1 cellular context compared by ENCODE assay signal in genomic region chr4:13627606-13628301, GRCh38.
TF ChIP-seq lines count a peak whose summit lies in the region.

TSS of gene BOD1L1 (minus strand) at chr4:13627725. CDS start at chr4:13627587, 138 bp downstream.

TF ChIP-seq in HepG2, 621 proteins besides CTCF, POLR2A, EP300 and RAD21 (continued from another document and continues in another):
- TF ChIP-seq ZNF609 (CRISPR knock-in tag; IDR thresholded peaks at IDR 0.05; ENCODE audit: borderline replicate concordance) (no peak), IRX3 (CRISPR knock-in tag; IDR thresholded peaks at IDR 0.05; ENCODE audit: borderline replicate concordance, low read depth) (no peak), ZNF549 (CRISPR knock-in tag; IDR thresholded peaks at IDR 0.05) (no peak), CENPX (CRISPR knock-in tag; IDR thresholded peaks at IDR 0.05) (no peak), ZNF563 (CRISPR knock-in tag; IDR thresholded peaks at IDR 0.05) (no peak), ZNF572 (CRISPR knock-in tag; IDR thresholded peaks at IDR 0.05) (peak; percentile 88), JDP2 (CRISPR knock-in tag; IDR thresholded peaks at IDR 0.05; ENCODE audit: borderline replicate concordance) (no peak), GATAD2A (CRISPR knock-in tag; IDR thresholded peaks at IDR 0.05) (peak; percentile 54; the same call in 1 of the 2 replicates), XRCC5 (optimal IDR thresholded peaks at IDR 0.05; ENCODE audit: low read length) (peak; percentile 81), ZNF510 (CRISPR knock-in tag; IDR thresholded peaks at IDR 0.05; ENCODE audit: low read depth) (no peak), SRSF9 (IDR thresholded peaks at IDR 0.05; ENCODE audit: borderline replicate concordance, insufficient read depth, low read depth, low read length, poor library complexity, severe bottlenecking) (no peak), HNF1A (IDR thresholded peaks at IDR 0.05; ENCODE audit: low read depth) (no peak), HNF1A (CRISPR knock-in tag; IDR thresholded peaks at IDR 0.05; ENCODE audit: borderline replicate concordance) (peak; percentile 72; the same call in 1 of the 2 replicates), HINFP (CRISPR knock-in tag; IDR thresholded peaks at IDR 0.05; ENCODE audit: low read depth) (no peak), ZZZ3 (CRISPR knock-in tag; IDR thresholded peaks at IDR 0.05; ENCODE audit: borderline replicate concordance) (peak; percentile 95; the same call in 1 of the 2 replicates), ZFP82 (CRISPR knock-in tag; IDR thresholded peaks at IDR 0.05; ENCODE audit: borderline replicate concordance) (no peak), SP140L (CRISPR knock-in tag; IDR thresholded peaks at IDR 0.05; ENCODE audit: borderline replicate concordance) (no peak), DMAP1 (CRISPR knock-in tag; IDR thresholded peaks at IDR 0.05) (peak; percentile 89), ARNT (IDR thresholded peaks at IDR 0.05) (no peak), ZNF543 (CRISPR knock-in tag; IDR thresholded peaks at IDR 0.05) (peak; percentile 64; the same call in 1 of the 2 replicates), ZNF234 (CRISPR knock-in tag; conservative IDR thresholded peaks at IDR 0.05) (peak; percentile 77; the same call in 1 of the 2 replicates), FOXK2 (IDR thresholded peaks at IDR 0.05) (peak; percentile 85), ZNF678 (CRISPR knock-in tag; IDR thresholded peaks at IDR 0.05) (no peak), ZNF468 (CRISPR knock-in tag; IDR thresholded peaks at IDR 0.05) (no peak), ZNF282 (IDR thresholded peaks at IDR 0.05; ENCODE audit: partially characterized antibody) (no peak), FOXK1 (CRISPR knock-in tag; IDR thresholded peaks at IDR 0.05; ENCODE audit: borderline replicate concordance, low read depth) (peak; percentile 100), ETV6 (CRISPR knock-in tag; conservative IDR thresholded peaks at IDR 0.05) (peak; percentile 59; the same call in 1 of the 2 replicates), KDM4B (CRISPR knock-in tag; IDR thresholded peaks at IDR 0.05) (peak; percentile 90; the same call in 1 of the 2 replicates), HMG20B (CRISPR knock-in tag; conservative IDR thresholded peaks at IDR 0.05) (0 out of 2 replicates have a peak, but pooled peaks have one; percentile 40), ZBTB43 (CRISPR knock-in tag; conservative IDR thresholded peaks at IDR 0.05) (no peak), RFX5 (IDR thresholded peaks at IDR 0.05; ENCODE audit: low read depth, low read length) (no peak), NR2F1 (CRISPR knock-in tag; IDR thresholded peaks at IDR 0.05) (no peak), ZNF350 (CRISPR knock-in tag; IDR thresholded peaks at IDR 0.05; ENCODE audit: borderline replicate concordance, low read depth) (peak; percentile 74; the same call in 1 of the 2 replicates), PHF5A (CRISPR knock-in tag; IDR thresholded peaks at IDR 0.05; ENCODE audit: low read depth, unreplicated experiment) (peak; percentile 28), LCORL (IDR thresholded peaks at IDR 0.05) (no peak), LCORL (CRISPR knock-in tag; IDR thresholded peaks at IDR 0.05) (peak; percentile 69)
- TF ChIP-seq, protein P1, sequence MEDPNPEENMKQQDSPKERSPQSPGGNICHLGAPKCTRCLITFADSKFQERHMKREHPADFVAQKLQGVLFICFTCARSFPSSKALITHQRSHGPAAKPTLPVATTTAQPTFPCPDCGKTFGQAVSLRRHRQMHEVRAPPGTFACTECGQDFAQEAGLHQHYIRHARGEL (CRISPR knock-in tag; IDR thresholded peaks at IDR 0.05), result no peak
- TF ChIP-seq, protein P2, sequence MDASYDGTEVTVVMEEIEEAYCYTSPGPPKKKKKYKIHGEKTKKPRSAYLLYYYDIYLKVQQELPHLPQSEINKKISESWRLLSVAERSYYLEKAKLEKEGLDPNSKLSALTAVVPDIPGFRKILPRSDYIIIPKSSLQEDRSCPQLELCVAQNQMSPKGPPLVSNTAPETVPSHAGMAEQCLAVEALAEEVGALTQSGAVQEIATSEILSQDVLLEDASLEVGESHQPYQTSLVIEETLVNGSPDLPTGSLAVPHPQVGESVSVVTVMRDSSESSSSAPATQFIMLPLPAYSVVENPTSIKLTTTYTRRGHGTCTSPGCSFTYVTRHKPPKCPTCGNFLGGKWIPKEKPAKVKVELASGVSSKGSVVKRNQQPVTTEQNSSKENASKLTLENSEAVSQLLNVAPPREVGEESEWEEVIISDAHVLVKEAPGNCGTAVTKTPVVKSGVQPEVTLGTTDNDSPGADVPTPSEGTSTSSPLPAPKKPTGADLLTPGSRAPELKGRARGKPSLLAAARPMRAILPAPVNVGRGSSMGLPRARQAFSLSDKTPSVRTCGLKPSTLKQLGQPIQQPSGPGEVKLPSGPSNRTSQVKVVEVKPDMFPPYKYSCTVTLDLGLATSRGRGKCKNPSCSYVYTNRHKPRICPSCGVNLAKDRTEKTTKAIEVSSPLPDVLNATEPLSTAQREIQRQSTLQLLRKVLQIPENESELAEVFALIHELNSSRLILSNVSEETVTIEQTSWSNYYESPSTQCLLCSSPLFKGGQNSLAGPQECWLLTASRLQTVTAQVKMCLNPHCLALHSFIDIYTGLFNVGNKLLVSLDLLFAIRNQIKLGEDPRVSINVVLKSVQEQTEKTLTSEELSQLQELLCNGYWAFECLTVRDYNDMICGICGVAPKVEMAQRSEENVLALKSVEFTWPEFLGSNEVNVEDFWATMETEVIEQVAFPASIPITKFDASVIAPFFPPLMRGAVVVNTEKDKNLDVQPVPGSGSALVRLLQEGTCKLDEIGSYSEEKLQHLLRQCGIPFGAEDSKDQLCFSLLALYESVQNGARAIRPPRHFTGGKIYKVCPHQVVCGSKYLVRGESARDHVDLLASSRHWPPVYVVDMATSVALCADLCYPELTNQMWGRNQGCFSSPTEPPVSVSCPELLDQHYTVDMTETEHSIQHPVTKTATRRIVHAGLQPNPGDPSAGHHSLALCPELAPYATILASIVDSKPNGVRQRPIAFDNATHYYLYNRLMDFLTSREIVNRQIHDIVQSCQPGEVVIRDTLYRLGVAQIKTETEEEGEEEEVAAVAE (CRISPR knock-in tag; IDR thresholded peaks at IDR 0.05; ENCODE audit: borderline replicate concordance), result peak; percentile 83; the same call in 1 of the 2 replicates
- TF ChIP-seq, protein P3, sequence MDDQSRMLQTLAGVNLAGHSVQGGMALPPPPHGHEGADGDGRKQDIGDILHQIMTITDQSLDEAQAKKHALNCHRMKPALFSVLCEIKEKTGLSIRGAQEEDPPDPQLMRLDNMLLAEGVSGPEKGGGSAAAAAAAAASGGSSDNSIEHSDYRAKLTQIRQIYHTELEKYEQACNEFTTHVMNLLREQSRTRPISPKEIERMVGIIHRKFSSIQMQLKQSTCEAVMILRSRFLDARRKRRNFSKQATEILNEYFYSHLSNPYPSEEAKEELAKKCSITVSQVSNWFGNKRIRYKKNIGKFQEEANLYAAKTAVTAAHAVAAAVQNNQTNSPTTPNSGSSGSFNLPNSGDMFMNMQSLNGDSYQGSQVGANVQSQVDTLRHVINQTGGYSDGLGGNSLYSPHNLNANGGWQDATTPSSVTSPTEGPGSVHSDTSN (CRISPR knock-in tag; IDR thresholded peaks at IDR 0.05; ENCODE audit: borderline replicate concordance), result no peak
- TF ChIP-seq, protein P4, sequence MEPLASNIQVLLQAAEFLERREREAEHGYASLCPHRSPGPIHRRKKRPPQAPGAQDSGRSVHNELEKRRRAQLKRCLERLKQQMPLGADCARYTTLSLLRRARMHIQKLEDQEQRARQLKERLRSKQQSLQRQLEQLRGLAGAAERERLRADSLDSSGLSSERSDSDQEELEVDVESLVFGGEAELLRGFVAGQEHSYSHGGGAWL (CRISPR knock-in tag; IDR thresholded peaks at IDR 0.05), result 0 out of 2 replicates have a peak, but pooled peaks have one; percentile 23
- TF ChIP-seq, protein P5, sequence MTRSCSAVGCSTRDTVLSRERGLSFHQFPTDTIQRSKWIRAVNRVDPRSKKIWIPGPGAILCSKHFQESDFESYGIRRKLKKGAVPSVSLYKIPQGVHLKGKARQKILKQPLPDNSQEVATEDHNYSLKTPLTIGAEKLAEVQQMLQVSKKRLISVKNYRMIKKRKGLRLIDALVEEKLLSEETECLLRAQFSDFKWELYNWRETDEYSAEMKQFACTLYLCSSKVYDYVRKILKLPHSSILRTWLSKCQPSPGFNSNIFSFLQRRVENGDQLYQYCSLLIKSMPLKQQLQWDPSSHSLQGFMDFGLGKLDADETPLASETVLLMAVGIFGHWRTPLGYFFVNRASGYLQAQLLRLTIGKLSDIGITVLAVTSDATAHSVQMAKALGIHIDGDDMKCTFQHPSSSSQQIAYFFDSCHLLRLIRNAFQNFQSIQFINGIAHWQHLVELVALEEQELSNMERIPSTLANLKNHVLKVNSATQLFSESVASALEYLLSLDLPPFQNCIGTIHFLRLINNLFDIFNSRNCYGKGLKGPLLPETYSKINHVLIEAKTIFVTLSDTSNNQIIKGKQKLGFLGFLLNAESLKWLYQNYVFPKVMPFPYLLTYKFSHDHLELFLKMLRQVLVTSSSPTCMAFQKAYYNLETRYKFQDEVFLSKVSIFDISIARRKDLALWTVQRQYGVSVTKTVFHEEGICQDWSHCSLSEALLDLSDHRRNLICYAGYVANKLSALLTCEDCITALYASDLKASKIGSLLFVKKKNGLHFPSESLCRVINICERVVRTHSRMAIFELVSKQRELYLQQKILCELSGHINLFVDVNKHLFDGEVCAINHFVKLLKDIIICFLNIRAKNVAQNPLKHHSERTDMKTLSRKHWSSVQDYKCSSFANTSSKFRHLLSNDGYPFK (CRISPR knock-in tag; IDR thresholded peaks at IDR 0.05; ENCODE audit: borderline replicate concordance), result peak; percentile 96
